In the genomic region with DNA sequence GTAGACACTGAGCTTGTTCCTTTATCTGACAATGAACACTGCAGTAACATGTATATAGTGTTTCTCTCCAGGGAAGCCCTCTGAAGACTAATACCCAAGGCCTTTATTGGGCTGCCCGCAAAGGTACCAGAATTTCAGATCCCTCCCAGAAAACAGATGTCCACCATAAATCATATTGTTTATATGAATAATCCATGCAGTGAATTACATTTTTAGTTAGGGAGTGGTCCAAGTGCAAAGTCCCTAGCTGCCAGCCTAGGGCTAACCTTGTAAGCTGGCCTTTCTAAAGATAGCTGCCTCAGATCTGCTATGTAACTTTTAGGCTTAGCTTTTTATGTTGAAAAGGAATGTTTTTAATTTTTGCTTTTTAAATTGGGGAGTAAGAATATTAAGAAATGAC, we compare ENCODE assay signal across 23 cellular contexts.
"Had no signal": no experiment of that assay in that cellular context is flagged by ENCODE, and none has a peak within 500 bp of the region (broad histone marks: within the 10 kb centered on the region; RNA-seq: fewer than 3 reads in every experiment).

No MANE protein-coding gene starts in this region.

- H3K36me3 ChIP-seq: gastrocnemius medialis, left lung, neutrophil, pancreas, right lobe of liver, stomach, thyroid gland, vagina had no signal

- H3K4me1 ChIP-seq: left lung, pancreas, vagina had no signal

- H3K27me3 ChIP-seq: gastrocnemius medialis, left lung, neutrophil, pancreas, right lobe of liver, stomach, thyroid gland, vagina had no signal

- H3K27ac Mint-ChIP-seq: effector memory CD8-positive, alpha-beta T cell; mesothelial cell of epicardium; natural killer cell; stimulated activated effector memory CD8-positive, alpha-beta T cell treated with anti-CD3 and anti-CD28 coated beads, Interleukin-12 subunit alpha, Interleukin-12 subunit beta, amount 100 ng/mL, for 72 hours had no signal

- H3K36me3 Mint-ChIP-seq: mesothelial cell of epicardium, natural killer cell had no signal

- DNase-seq: cortex of kidney; effector memory CD8-positive, alpha-beta T cell; foreskin fibroblast; gastrocnemius medialis; head of caudate nucleus; kidney; left lung; mesenchymal stem cell; natural killer cell; pancreas; right lobe of liver; stimulated activated CD4-positive, alpha-beta T cell treated with anti-CD3 and anti-CD28 coated beads, Interleukin-2, amount 100 ng/mL, for 24 hours; stimulated activated CD4-positive, alpha-beta T cell treated with anti-CD3 and anti-CD28 coated beads, Interleukin-4, amount 100 ng/mL, for 24 hours; stimulated activated naive CD4-positive, alpha-beta T cell treated with Interleukin-2 at 50 U/mL for 16 hours; stomach; thyroid gland; trophoblast cell had no signal

- H3K27ac ChIP-seq: gastrocnemius medialis, left lung, neutrophil, pancreas, right lobe of liver, stomach, thyroid gland, vagina had no signal

- H3K9me3 Mint-ChIP-seq: effector memory CD8-positive, alpha-beta T cell; natural killer cell; neural crest cell; stimulated activated effector memory CD8-positive, alpha-beta T cell treated with anti-CD3 and anti-CD28 coated beads, Interleukin-12 subunit alpha, Interleukin-12 subunit beta, amount 100 ng/mL, for 72 hours had no signal

- H3K4me3 Mint-ChIP-seq: effector memory CD8-positive, alpha-beta T cell; mesothelial cell of epicardium; natural killer cell; neural crest cell; stimulated activated effector memory CD8-positive, alpha-beta T cell treated with anti-CD3 and anti-CD28 coated beads, Interleukin-12 subunit alpha, Interleukin-12 subunit beta, amount 100 ng/mL, for 72 hours had no signal

- H3K9me3 ChIP-seq: gastrocnemius medialis, left lung, neutrophil, pancreas, right lobe of liver, stomach, thyroid gland, vagina had no signal

- H3K4me3 ChIP-seq: gastrocnemius medialis, left lung, pancreas, right lobe of liver, stomach, thyroid gland, vagina had no signal

- ATAC-seq: effector memory CD8-positive, alpha-beta T cell; esophagus mucosa; gastrocnemius medialis; left lung; natural killer cell; pancreas; right lobe of liver; stimulated activated effector memory CD8-positive, alpha-beta T cell treated with anti-CD3 and anti-CD28 coated beads, Interleukin-12 subunit alpha, Interleukin-12 subunit beta, amount 100 ng/mL, for 72 hours had no signal

- H3K27me3 Mint-ChIP-seq: effector memory CD8-positive, alpha-beta T cell had no signal
